ENCODE assay signal across 1 cellular context in genomic region chr15:90213818-90214204, GRCh38.
TF ChIP-seq lines count a peak whose summit lies in the region.

No MANE protein-coding gene starts in this region.

TF ChIP-seq in K562, 482 proteins besides CTCF, POLR2A, EP300 and RAD21:
- TF ChIP-seq NCOA1 (IDR thresholded peaks at IDR 0.05; ENCODE audit: low read depth), result no peak
- TF ChIP-seq HCFC1 (IDR thresholded peaks at IDR 0.05; ENCODE audit: low read depth, low read length), result no peak
- TF ChIP-seq, protein P1, sequence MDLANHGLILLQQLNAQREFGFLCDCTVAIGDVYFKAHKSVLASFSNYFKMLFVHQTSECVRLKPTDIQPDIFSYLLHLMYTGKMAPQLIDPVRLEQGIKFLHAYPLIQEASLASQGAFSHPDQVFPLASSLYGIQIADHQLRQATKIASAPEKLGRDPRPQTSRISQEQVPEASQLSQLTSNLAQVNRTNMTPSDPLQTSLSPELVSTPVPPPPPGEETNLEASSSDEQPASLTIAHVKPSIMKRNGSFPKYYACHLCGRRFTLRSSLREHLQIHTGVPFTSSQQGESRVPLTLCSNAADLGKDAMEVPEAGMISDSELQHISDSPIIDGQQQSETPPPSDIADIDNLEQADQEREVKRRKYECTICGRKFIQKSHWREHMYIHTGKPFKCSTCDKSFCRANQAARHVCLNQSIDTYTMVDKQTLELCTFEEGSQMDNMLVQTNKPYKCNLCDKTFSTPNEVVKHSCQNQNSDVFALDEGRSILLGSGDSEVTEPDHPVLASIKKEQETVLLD (IDR thresholded peaks at IDR 0.05), result no peak
- TF ChIP-seq NR2C1 (IDR thresholded peaks at IDR 0.05), result no peak
- TF ChIP-seq NR2C1 (tag; IDR thresholded peaks at IDR 0.05), result no peak
- no peak for TF ChIP-seq CBX5 (IDR thresholded peaks at IDR 0.05; ENCODE audit: borderline replicate concordance, low read depth)
- no peak for TF ChIP-seq ZNF668 (CRISPR knock-in tag; IDR thresholded peaks at IDR 0.05)
- TF ChIP-seq HNRNPUL1 (IDR thresholded peaks at IDR 0.05; ENCODE audit: low read length), result no peak
- no peak for TF ChIP-seq CBX8 (IDR thresholded peaks at IDR 0.05; ENCODE audit: borderline replicate concordance, extremely low read depth, low read depth, low read length, poor library complexity, severe bottlenecking)
- TF ChIP-seq CCNT2 (IDR thresholded peaks at IDR 0.05; ENCODE audit: borderline replicate concordance, extremely low read depth, insufficient read length, low read depth, low read length), result no peak
- TF ChIP-seq SUPT5H (IDR thresholded peaks at IDR 0.05), result no peak
- TF ChIP-seq FOXP1 (CRISPR knock-in tag; IDR thresholded peaks at IDR 0.05), result no peak
- TF ChIP-seq POLR2AphosphoS2 (IDR thresholded peaks at IDR 0.05; ENCODE audit: low read length), result no peak
- TF ChIP-seq GTF2F1 (IDR thresholded peaks at IDR 0.05; ENCODE audit: low read depth, low read length), result no peak
- no peak for TF ChIP-seq JUN (IDR thresholded peaks at IDR 0.05; ENCODE audit: borderline replicate concordance, low read depth, low read length)
- no peak for TF ChIP-seq JUN (CRISPR knock-in tag; IDR thresholded peaks at IDR 0.05; ENCODE audit: borderline replicate concordance)
- TF ChIP-seq TCFL5 (CRISPR knock-in tag; conservative IDR thresholded peaks at IDR 0.05), result no peak
- no peak for TF ChIP-seq MTA3 (IDR thresholded peaks at IDR 0.05; ENCODE audit: borderline replicate concordance)
- no peak for TF ChIP-seq RNF2 (IDR thresholded peaks at IDR 0.05)
